ENCODE assay signal across 9 cellular contexts in genomic region chr1:2543543-2544092, GRCh38.
A peak's percentile ranks its signal among the peaks of the same experiment; 100 is the strongest.
DNase-seq lines count a peak whose midpoint lies in the region; ATAC-seq and TF ChIP-seq lines count a peak whose summit lies in the region.
"Had no signal": no experiment of that assay in that cellular context is flagged by ENCODE, and none has a peak within 500 bp of the region (broad histone marks: within the 10 kb centered on the region; RNA-seq: fewer than 3 reads in every experiment).

No MANE protein-coding gene starts in this region.

- peaks cover 7% of the 10 kb centered on the region for H3K27me3 Mint-ChIP-seq in nephron progenitor cell (ENCODE audit: low read depth, poor library complexity)

- peaks cover 20% of the 10 kb centered on the region for H3K4me1 Mint-ChIP-seq in nephron progenitor cell

- no peak for TF ChIP-seq CTCF in nephron progenitor cell (IDR thresholded peaks at IDR 0.05)

- no peak overlapping the region for H3K27ac Mint-ChIP-seq in nephron progenitor cell

- ATAC-seq in GM19023 (IDR thresholded peaks at IDR 0.05; ENCODE audit: unreplicated experiment) (no peak), GM18861 (IDR thresholded peaks at IDR 0.05; ENCODE audit: unreplicated experiment) (no peak), GM18868 (IDR thresholded peaks at IDR 0.05; ENCODE audit: unreplicated experiment) (no peak)

- DNase-seq in NCI-H524 (lab: John Stamatoyannopoulos, UW), result peak; percentile 58 to 76
- no peak for DNase-seq in NCI-H524 treated with DMSO at 0.1 percent for 48 hours (lab: John Stamatoyannopoulos, UW)
- peak in 49 of 76 experiments; percentile 11 to 74 (median 53) for DNase-seq in HUDEP-2 (lab: John Stamatoyannopoulos, UW; ENCODE audit: unreplicated experiment in 76 of 76)
- peak; percentile 69 for DNase-seq in astrocyte of the hippocampus (ENCODE audit: low read depth, low spot score)
- DNase-seq in nephron progenitor cell, result peak; percentile 56
- DNase-seq: stimulated activated CD4-positive, alpha-beta T cell treated with anti-CD3 and anti-CD28 coated beads, Interleukin-1b, Interleukin-23, amount 100 ng/mL, for 48 hours had no signal

- H3K9me3 Mint-ChIP-seq in nephron progenitor cell, result no peaks in the 10 kb centered on the region

- no peaks in the 10 kb centered on the region for H3K36me3 Mint-ChIP-seq in nephron progenitor cell (ENCODE audit: low read depth)

- H3K4me3 Mint-ChIP-seq in nephron progenitor cell, result no peak overlapping the region
